16 cellular contexts compared by ENCODE assay signal in genomic region chr13:59343132-59343531, GRCh38.
"Had no signal": no experiment of that assay in that cellular context is flagged by ENCODE, and none has a peak within 500 bp of the region (broad histone marks: within the 10 kb centered on the region; RNA-seq: fewer than 3 reads in every experiment).

No MANE protein-coding gene starts in this region.

- ATAC-seq: gastrocnemius medialis, left colon, mucosa of descending colon, natural killer cell, psoas muscle had no signal

- H3K27me3 ChIP-seq: esophagus muscularis mucosa, gastrocnemius medialis, sigmoid colon had no signal

- H3K27ac ChIP-seq: epithelial cell of prostate, esophagus muscularis mucosa, gastrocnemius medialis, psoas muscle, skin epidermis had no signal

- H3K36me3 Mint-ChIP-seq: natural killer cell had no signal

- H3K4me1 Mint-ChIP-seq: natural killer cell had no signal

- FAIRE-seq: urothelium cell line had no signal

- H3K27ac Mint-ChIP-seq: natural killer cell had no signal

- H3K9me3 ChIP-seq: esophagus muscularis mucosa, gastrocnemius medialis, mucosa of descending colon, psoas muscle, sigmoid colon had no signal

- H3K36me3 ChIP-seq: esophagus muscularis mucosa, gastrocnemius medialis, sigmoid colon had no signal

- H3K4me3 Mint-ChIP-seq: natural killer cell had no signal

- DNase-seq: effector memory CD4-positive, alpha-beta T cell; gastrocnemius medialis; hippocampal formation; left colon; mucosa of descending colon; natural killer cell; psoas muscle; retina; sigmoid colon; stimulated activated CD4-positive, alpha-beta T cell treated with anti-CD3 and anti-CD28 coated beads, Interleukin-12 subunit alpha, Interleukin-12 subunit beta, amount 100 ng/mL, for 4 hours; stimulated activated naive CD4-positive, alpha-beta T cell treated with Interleukin-2 at 50 U/mL for 16 hours; trophoblast cell had no signal

- H3K4me3 ChIP-seq: esophagus muscularis mucosa, gastrocnemius medialis, mucosa of descending colon, psoas muscle, sigmoid colon, skin epidermis had no signal

- H3K4me1 ChIP-seq: gastrocnemius medialis, psoas muscle had no signal
